Comparison of ENCODE assay signal across 13 cellular contexts in genomic region chr5:111929892-111930291, GRCh38.
A peak's percentile ranks its signal among the peaks of the same experiment; 100 is the strongest.
DNase-seq lines count a peak whose midpoint lies in the region; ATAC-seq and TF ChIP-seq lines count a peak whose summit lies in the region.
"Had no signal": no experiment of that assay in that cellular context is flagged by ENCODE, and none has a peak within 500 bp of the region (broad histone marks: within the 10 kb centered on the region; RNA-seq: fewer than 3 reads in every experiment).

No MANE protein-coding gene starts in this region.

- no peaks in the 10 kb centered on the region for H3K9me3 Mint-ChIP-seq in HFFc6

- H3K36me3 ChIP-seq in RWPE2 (ENCODE audit: low read depth) (no peaks in the 10 kb centered on the region), skeletal muscle satellite cell (ENCODE audit: insufficient read depth, low read length) (no peaks in the 10 kb centered on the region)
- H3K36me3 ChIP-seq: vagina had no signal

- no peak for TF ChIP-seq CTCF in HFFc6 (IDR thresholded peaks at IDR 0.05)
- no peak for TF ChIP-seq CTCF in RWPE2 (IDR thresholded peaks at IDR 0.05; ENCODE audit: poor library complexity, severe bottlenecking)
- TF ChIP-seq CTCF in fibroblast of mammary gland (conservative IDR thresholded peaks at IDR 0.05; ENCODE audit: control insufficient read depth, insufficient read depth, low read depth, low read length) = no peak

- no peak overlapping the region for H3K4me3 ChIP-seq in RWPE2 (ENCODE audit: severe bottlenecking)
- H3K4me3 ChIP-seq in fibroblast of mammary gland (ENCODE audit: control insufficient read depth, low read depth, low read length) = no peak overlapping the region
- H3K4me3 ChIP-seq in skeletal muscle satellite cell (ENCODE audit: low read length) = no peak overlapping the region
- H3K4me3 ChIP-seq: vagina had no signal

- peak overlapping the region; percentile 3 for H3K4me2 ChIP-seq in skeletal muscle satellite cell (ENCODE audit: low read length)

- H3K27ac ChIP-seq in RWPE2 (ENCODE audit: poor library complexity, severe bottlenecking) = peak overlapping the region; percentile 96
- H3K27ac ChIP-seq: vagina had no signal

- no peaks in the 10 kb centered on the region for H3K36me3 Mint-ChIP-seq in HFFc6 (ENCODE audit: low read depth)

- peak overlapping the region; percentile 77 for H3K27ac Mint-ChIP-seq in HFFc6
- H3K27ac Mint-ChIP-seq: progenitor cell of endocrine pancreas had no signal

- peak overlapping the region; percentile 61 for H3K9ac ChIP-seq in skeletal muscle satellite cell (ENCODE audit: low read depth, low read length)

- H3K4me1 Mint-ChIP-seq in HFFc6 (ENCODE audit: low read depth) = peaks cover 76% of the 10 kb centered on the region

- H3K27me3 ChIP-seq in RWPE2 (ENCODE audit: insufficient read depth, poor library complexity, severe bottlenecking) (no peaks in the 10 kb centered on the region), skeletal muscle satellite cell (ENCODE audit: control insufficient read depth, insufficient read depth, low read length) (no peaks in the 10 kb centered on the region)
- H3K27me3 ChIP-seq: vagina had no signal

- DNase-seq in HFFc6 (peak; percentile 76), RWPE2 (ENCODE audit: low spot score) (peak; percentile 86), fibroblast of mammary gland (ENCODE audit: low read depth) (peak; percentile 99), medulla oblongata (ENCODE audit: extremely low spot score) (no peak)
- no peak for DNase-seq in effector CD8-positive, alpha-beta T cell (lab: John Stamatoyannopoulos, UW)
- DNase-seq: activated effector memory CD4-positive, alpha-beta T cell treated with anti-CD3 and anti-CD28 coated beads, Interleukin-2, amount 50 U/mL, for 16 hours; kidney glomerular epithelial cell; NCI-H1694 treated with DMSO at 0.1 percent for 48 hours had no signal

- peaks cover 47% of the 10 kb centered on the region for H3K4me1 ChIP-seq in RWPE2 (ENCODE audit: insufficient read depth, poor library complexity, severe bottlenecking)
- peaks cover 64% of the 10 kb centered on the region for H3K4me1 ChIP-seq in skeletal muscle satellite cell (ENCODE audit: control insufficient read depth, insufficient read depth, low read length)
- H3K4me1 ChIP-seq: vagina had no signal

- no peaks in the 10 kb centered on the region; the same call in 1 of the 2 replicates for H3K27me3 Mint-ChIP-seq in HFFc6 (ENCODE audit: insufficient read depth)
- H3K27me3 Mint-ChIP-seq: progenitor cell of endocrine pancreas had no signal

- no peaks in the 10 kb centered on the region for H3K9me3 ChIP-seq in RWPE2 (ENCODE audit: severe bottlenecking)
- H3K9me3 ChIP-seq in skeletal muscle satellite cell (replicated peaks; ENCODE audit: low read length) = no peaks in the 10 kb centered on the region
- H3K9me3 ChIP-seq: vagina had no signal

- peak; percentile 92 for ATAC-seq in RWPE2 (ENCODE audit: low read depth)
- no peak for ATAC-seq in HG03469 (IDR thresholded peaks at IDR 0.05; ENCODE audit: unreplicated experiment)
- ATAC-seq: activated CD4-positive, CD25-positive, alpha-beta regulatory T cell treated with anti-CD3 and anti-CD28 coated beads, Interleukin-2, amount 50 U/mL, for 24 hours had no signal

- H3K4me3 Mint-ChIP-seq in HFFc6 = no peak overlapping the region

Comparison
In these comparisons a context has a peak if more than half of its experiments do, and no peak if none do; other contexts are left out.
1. DNase-seq: peak in HFFc6 (single experiment), RWPE2 (single experiment) and fibroblast of mammary gland (single experiment); none in medulla oblongata (single experiment) and effector CD8-positive, alpha-beta T cell (single experiment).